22 cellular contexts compared by ENCODE assay signal in genomic region chr13:26424181-26424580, GRCh38.
DNase-seq lines count a peak whose midpoint lies in the region; ATAC-seq and TF ChIP-seq lines count a peak whose summit lies in the region.
"Had no signal": no experiment of that assay in that cellular context is flagged by ENCODE, and none has a peak within 500 bp of the region (broad histone marks: within the 10 kb centered on the region; RNA-seq: fewer than 3 reads in every experiment).

No MANE protein-coding gene starts in this region.

- no peaks in the 10 kb centered on the region for H3K27me3 ChIP-seq in esophagus (ENCODE audit: control insufficient read depth in 1 of 2, insufficient read depth in 2 of 2, low read length in 2 of 2)
- H3K27me3 ChIP-seq in sigmoid colon, result no peaks in the 10 kb centered on the region
- H3K27me3 ChIP-seq in uterus, result no peaks in the 10 kb centered on the region

- no peak for TF ChIP-seq POLR2A in sigmoid colon (IDR thresholded peaks at IDR 0.05)
- TF ChIP-seq POLR2A in uterus (IDR thresholded peaks at IDR 0.05), result no peak

- WGBS in esophagus, 2 donors, result 80 to 88% methylated on average over 14 of the region's 14 CpGs
- 91 to 92% methylated on average over 14 of the region's 14 CpGs for WGBS in sigmoid colon, 2 donors

- H3K9me3 ChIP-seq in esophagus (ENCODE audit: control insufficient read depth in 2 of 2, insufficient read depth in 1 of 2, low read depth in 1 of 2, low read length in 1 of 2), result no peaks in the 10 kb centered on the region
- H3K9me3 ChIP-seq in sigmoid colon, result no peaks in the 10 kb centered on the region
- H3K9me3 ChIP-seq in uterus, result no peaks in the 10 kb centered on the region
- H3K9me3 ChIP-seq: SK-N-SH had no signal

- ATAC-seq in HG03045 (IDR thresholded peaks at IDR 0.05; ENCODE audit: unreplicated experiment) (no peak), esophagus mucosa (no peak)
- ATAC-seq: activated T-helper 17 cell treated with anti-CD3 and anti-CD28 coated beads, Interleukin-2, amount 50 U/mL, for 72 hours; HCT116 had no signal

- DNase-seq in islet precursor cell, result peak; percentile 32
- DNase-seq in sigmoid colon, result peak; percentile 66
- DNase-seq in uterus, result peak in 1 of 2 donors; percentile 27
- DNase-seq in KBM-7, result no peak
- no peak for DNase-seq in GM19238 (ENCODE audit: insufficient read length, low spot score)
- DNase-seq: CD8-positive, alpha-beta memory T cell; dermis blood vessel endothelial cell; GF-D8; hippocampal formation; MV-4-11; NCI-H187; NCI-H526 treated with DMSO at 0.1 percent for 48 hours; retina; RPMI8226; WERI-Rb-1 had no signal

- TF ChIP-seq EP300 in sigmoid colon (IDR thresholded peaks at IDR 0.05), result no peak

- H3K27ac ChIP-seq in esophagus (ENCODE audit: low read depth in 2 of 2, low read length in 1 of 2), result peak overlapping the region; percentile 57 to 70
- H3K27ac ChIP-seq in sigmoid colon, result peak overlapping the region; percentile 85 to 92 (median 88)
- peak overlapping the region; percentile 87 to 94 for H3K27ac ChIP-seq in uterus
- H3K27ac ChIP-seq: KMS-11, WERI-Rb-1 had no signal

- intact Hi-C loops in sigmoid colon (cut with DNase I) (loop anchor here (5.0 kb wide), 4 partner anchors 63 to 558 kb away; partner anchors contain the start of gene RNF6), uterus (cut with DNase I; ENCODE audit: low total_unique reads) (no loop called here)

- H3K36me3 ChIP-seq in esophagus (ENCODE audit: control insufficient read depth in 2 of 2, insufficient read depth in 2 of 2, low read length in 1 of 2) (no peaks in the 10 kb centered on the region), sigmoid colon (no peaks in the 10 kb centered on the region), uterus (no peaks in the 10 kb centered on the region)
- H3K36me3 ChIP-seq: WERI-Rb-1 had no signal

- TF ChIP-seq CTCF in sigmoid colon (IDR thresholded peaks at IDR 0.05) (peak in 1 of 4 experiments; percentile 33), uterus (IDR thresholded peaks at IDR 0.05) (no peak)

- H3K4me3 ChIP-seq in esophagus (ENCODE audit: low read depth in 1 of 2, low read length in 2 of 2) (no peak overlapping the region), sigmoid colon (peak overlapping the region in 3 of 4 donors; percentile 3 to 20 (median 3)), uterus (no peak overlapping the region)

- in situ Hi-C loops in KBM-7 (cut with MboI; ENCODE audit: low pct_unique_long_range_greater_than_20kb, low sequenced_read_pairs), result no loop called here

- H3K4me1 ChIP-seq in esophagus (ENCODE audit: control insufficient read depth in 2 of 2, insufficient read depth in 2 of 2, low read length in 1 of 2), result peaks cover 3% of the 10 kb centered on the region in 2 donors
- peaks cover 0 to 77% (median 62%) of the 10 kb centered on the region in 4 donors for H3K4me1 ChIP-seq in sigmoid colon
- H3K4me1 ChIP-seq in uterus, result peaks cover 0 to 11% of the 10 kb centered on the region in 2 donors

Comparison
In these comparisons a context has a peak if more than half of its experiments do, and no peak if none do; other contexts are left out.
1. H3K4me3 ChIP-seq: peak in sigmoid colon (3 of 4); none in esophagus (0 of 2) and uterus (0 of 2).
2. DNase-seq: peak in islet precursor cell (single experiment) and sigmoid colon (single experiment); none in KBM-7 (single experiment) and GM19238 (single experiment).
3. Peak in every context shown above with its lines, with median percentiles within 50 percentile points of each other: H3K27ac ChIP-seq.